ENCODE assay signal across 8 cellular contexts in genomic region chrX:31213941-31214340, GRCh38.
DNase-seq lines count a peak whose midpoint lies in the region; ATAC-seq and TF ChIP-seq lines count a peak whose summit lies in the region.

No MANE protein-coding gene starts in this region.

- peak; percentile 46 for TF ChIP-seq CTCF in GM10248 (IDR thresholded peaks at IDR 0.05; ENCODE audit: control extremely low read depth, extremely low read depth, low read depth, missing control alignments)
- peak; percentile 65 for TF ChIP-seq CTCF in astrocyte of the cerebellum (IDR thresholded peaks at IDR 0.05; ENCODE audit: low read depth, low read length, missing control alignments)

- H3K27ac Mint-ChIP-seq in immature natural killer cell, result no peak overlapping the region

- peaks cover 0 to 3% (median 0%) of the 10 kb centered on the region in 6 donors for H3K9me3 Mint-ChIP-seq in immature natural killer cell

- POLR2A ChIA-PET in GM10248 (lab: Yijun Ruan, JAX), result no interaction called here

- ATAC-seq in HG02571 (IDR thresholded peaks at IDR 0.05; ENCODE audit: unreplicated experiment), result peak; percentile 47
- ATAC-seq in GM19023 (IDR thresholded peaks at IDR 0.05; ENCODE audit: unreplicated experiment), result no peak

- in situ Hi-C loops in astrocyte of the cerebellum (cut with HindIII; ENCODE audit: low sequenced_read_pairs), result no loop called here

- CTCF ChIA-PET in GM10248 (lab: Yijun Ruan, JAX), result interaction anchor here (0.7 to 5.2 kb wide), 21 partner anchors 10 to 181 kb away, joined by 3 to 40 read pairs (median 4); no protein-coding TSS in a partner anchor

- peak; percentile 38 for DNase-seq in GM10248 (ENCODE audit: extremely low spot score)
- no peak for DNase-seq in astrocyte of the cerebellum (ENCODE audit: low read depth)
- DNase-seq in medulla oblongata (ENCODE audit: extremely low spot score), result peak; percentile 30
- DNase-seq in activated CD8-positive, alpha-beta memory T cell treated with anti-CD3 and anti-CD28 coated beads for 24 hours, result no peak
- no peak for DNase-seq in immature natural killer cell
- DNase-seq in NCI-H226, result no peak

- no peak overlapping the region for H3K4me3 Mint-ChIP-seq in immature natural killer cell

- H3K4me1 Mint-ChIP-seq in immature natural killer cell, result no peaks in the 10 kb centered on the region

- H3K36me3 Mint-ChIP-seq in immature natural killer cell, result no peaks in the 10 kb centered on the region

- H3K4me3 ChIP-seq in astrocyte of the cerebellum (ENCODE audit: low read depth, low read length), result no peak overlapping the region

- peaks cover 0 to 5% (median 0%) of the 10 kb centered on the region in 3 donors for H3K27me3 Mint-ChIP-seq in immature natural killer cell (ENCODE audit: low read depth in 3 of 3)

Comparison
In these comparisons a context has a peak if more than half of its experiments do, and no peak if none do; other contexts are left out.
1. DNase-seq: peak in GM10248 (single experiment) and medulla oblongata (single experiment); none in astrocyte of the cerebellum (single experiment), activated CD8-positive, alpha-beta memory T cell treated with anti-CD3 and anti-CD28 coated beads for 24 hours (single experiment), immature natural killer cell (0 of 3) and NCI-H226 (single experiment).